Comparison of ENCODE assay signal across 9 cellular contexts in genomic region chr17:27407916-27408846, GRCh38. TPM values are rescaled to one million over a fixed set of nuclear protein-coding genes. Genes with fewer than 3 reads are reported as not detected.
DNase-seq lines count a peak whose midpoint lies in the region; ATAC-seq, FAIRE-seq and TF ChIP-seq lines count a peak whose summit lies in the region.
"Had no signal": no experiment of that assay in that cellular context is flagged by ENCODE, and none has a peak within 500 bp of the region (broad histone marks: within the 10 kb centered on the region; RNA-seq: fewer than 3 reads in every experiment).

No MANE protein-coding gene starts in this region.

- POLR2A ChIA-PET in endothelial cell of umbilical vein (lab: Charles Lee), result no interaction called here

- H3K27ac ChIP-seq in endothelial cell of umbilical vein (ENCODE audit: insufficient read depth, low read depth, low read length), result no peak overlapping the region
- H3K27ac ChIP-seq in neural progenitor cell, result no peak overlapping the region

- H3K27me3 ChIP-seq in endothelial cell of umbilical vein (ENCODE audit: control insufficient read depth in 2 of 2, insufficient read depth in 2 of 2, low read length in 2 of 2) (no peaks in the 10 kb centered on the region), neural progenitor cell (no peaks in the 10 kb centered on the region)

- H3K9ac ChIP-seq in endothelial cell of umbilical vein (replicated peaks; ENCODE audit: extremely low read depth, insufficient read depth, low read length), result no peak overlapping the region
- no peak overlapping the region for H3K9ac ChIP-seq in neural progenitor cell

- dilution Hi-C loops in endothelial cell of umbilical vein (cut with MboI; ENCODE audit: extremely low pct_ligation_motif_present, low sequenced_read_pairs), result no loop called here

- CTCF ChIA-PET in endothelial cell of umbilical vein (lab: Charles Lee), result interaction anchor here (1.0 to 1.8 kb wide), 8 partner anchors 9 to 191 kb away, joined by 3 to 7 read pairs (median 4); partner anchors contain the start of gene KSR1

- BruUV-seq in endothelial cell of umbilical vein (replicated peaks; lab: Mats Ljungman, UMichigan), result no TSS peak

- H3K4me1 Mint-ChIP-seq in neural progenitor cell, result peaks cover 12% of the 10 kb centered on the region

- no peaks in the 10 kb centered on the region for H3K36me3 ChIP-seq in endothelial cell of umbilical vein (ENCODE audit: control insufficient read depth in 2 of 2, extremely low read depth in 1 of 2, insufficient read depth in 2 of 2, low read length in 2 of 2)
- no peaks in the 10 kb centered on the region for H3K36me3 ChIP-seq in neural progenitor cell

- no peak for ATAC-seq in HG02973 (IDR thresholded peaks at IDR 0.05; ENCODE audit: unreplicated experiment)

- no peaks in the 10 kb centered on the region for H3K9me3 Mint-ChIP-seq in neural progenitor cell

- H3K4me3 ChIP-seq in AG10803 (ENCODE audit: low read length), result no peak overlapping the region
- H3K4me3 ChIP-seq in endothelial cell of umbilical vein (replicated peaks in 1 of 3; ENCODE audit: insufficient read depth in 1 of 3, low read depth in 1 of 3, low read length in 3 of 3), result no peak overlapping the region
- no peak overlapping the region for H3K4me3 ChIP-seq in neural progenitor cell

- no peak overlapping the region for H3K4me3 Mint-ChIP-seq in neural progenitor cell

- H3K36me3 Mint-ChIP-seq in neural progenitor cell, result no peaks in the 10 kb centered on the region

- H3K9me3 ChIP-seq in endothelial cell of umbilical vein (replicated peaks; ENCODE audit: control insufficient read depth, insufficient read depth, low read length) (no peaks in the 10 kb centered on the region), neural progenitor cell (ENCODE audit: low read depth) (no peaks in the 10 kb centered on the region)

- no peak overlapping the region for H3K4me2 ChIP-seq in endothelial cell of umbilical vein (ENCODE audit: insufficient read depth, low read length)
- no peak overlapping the region for H3K4me2 ChIP-seq in neural progenitor cell

- H3K27me3 Mint-ChIP-seq in neural progenitor cell (ENCODE audit: insufficient read depth, low read depth), result peaks cover 2% of the 10 kb centered on the region

- peak overlapping the region; percentile 49 for H3K27ac Mint-ChIP-seq in neural progenitor cell

- H2AFZ ChIP-seq in endothelial cell of umbilical vein (ENCODE audit: low read depth, low read length) (no peak overlapping the region), neural progenitor cell (replicated peaks) (no peak overlapping the region)

- H3K4me1 ChIP-seq in endothelial cell of umbilical vein (ENCODE audit: control insufficient read depth, extremely low read depth, insufficient read depth, low read length) (peaks cover 5% of the 10 kb centered on the region), neural progenitor cell (no peaks in the 10 kb centered on the region)

- H3F3A ChIP-seq in neural progenitor cell (ENCODE audit: low read depth), result no peaks in the 10 kb centered on the region

- H3K9me1 ChIP-seq in endothelial cell of umbilical vein (replicated peaks; ENCODE audit: control insufficient read depth, extremely low read depth, insufficient read depth, low read length), result no peaks in the 10 kb centered on the region

- no peaks in the 10 kb centered on the region for H3K79me2 ChIP-seq in endothelial cell of umbilical vein (ENCODE audit: control insufficient read depth, insufficient read depth, low read length)
- no peaks in the 10 kb centered on the region for H3K79me2 ChIP-seq in neural progenitor cell (ENCODE audit: low read depth)

- H4K20me1 ChIP-seq in endothelial cell of umbilical vein (replicated peaks; ENCODE audit: control insufficient read depth, extremely low read depth, insufficient read depth, low read length) (no peaks in the 10 kb centered on the region), neural progenitor cell (ENCODE audit: low read depth) (no peaks in the 10 kb centered on the region)

- peak; percentile 76 for DNase-seq in AG10803 (ENCODE audit: low read depth)
- peak; percentile 16 for DNase-seq in LoVo (ENCODE audit: low spot score)
- DNase-seq in endothelial cell of umbilical vein (ENCODE audit: low read depth, low spot score), result peak; percentile 12
- peak; percentile 37 for DNase-seq in neural progenitor cell (ENCODE audit: low spot score)
- DNase-seq in NCI-H1417 treated with DMSO at 0.1 percent for 48 hours (lab: John Stamatoyannopoulos, UW), result no peak
- DNase-seq in NCI-H510A treated with DMSO at 0.1 percent for 48 hours (lab: John Stamatoyannopoulos, UW), result no peak
- DNase-seq in middle frontal gyrus (ENCODE audit: extremely low spot score, low spot score), result no peak
- DNase-seq: NCI-H446 had no signal

- peak; percentile 31 for FAIRE-seq in endothelial cell of umbilical vein (lab: Jason Lieb, UNC)

- TF ChIP-seq POLR2A in endothelial cell of umbilical vein (IDR thresholded peaks at IDR 0.05; ENCODE audit: low read depth, low read length), result no peak

- TF ChIP-seq CTCF in AG10803 (conservative IDR thresholded peaks at IDR 0.05; ENCODE audit: low read length), result no peak; the same call in 1 of the 2 replicates
- no peak for TF ChIP-seq CTCF in endothelial cell of umbilical vein (IDR thresholded peaks at IDR 0.05; ENCODE audit: extremely low read depth in 1 of 2, insufficient read depth in 1 of 2, low read depth in 1 of 2, low read length in 2 of 2)
- TF ChIP-seq CTCF in neural progenitor cell (IDR thresholded peaks at IDR 0.05), result no peak

- intact Hi-C loops in endothelial cell of umbilical vein (cut with micrococcal nuclease), result loop anchor here (2.0 kb wide), 1 partner anchor 19 kb away; no protein-coding TSS in a partner anchor

TF ChIP-seq in endothelial cell of umbilical vein, 7 proteins besides CTCF, POLR2A, EP300 and RAD21:
- no peak for TF ChIP-seq EZH2 (IDR thresholded peaks at IDR 0.05; ENCODE audit: borderline replicate concordance, low read depth, low read length, severe bottlenecking)
- TF ChIP-seq JUN (IDR thresholded peaks at IDR 0.05; ENCODE audit: borderline replicate concordance, insufficient read depth, insufficient read length, low read depth), result no peak
- no peak for TF ChIP-seq FOS (IDR thresholded peaks at IDR 0.05; ENCODE audit: borderline replicate concordance, insufficient read depth, low read length)
- no peak for TF ChIP-seq MAX (IDR thresholded peaks at IDR 0.05; ENCODE audit: insufficient read depth, insufficient read length)
- no peak for TF ChIP-seq MYC (IDR thresholded peaks at IDR 0.05; ENCODE audit: low read depth, low read length)
- TF ChIP-seq POLR2AphosphoS5 (IDR thresholded peaks at IDR 0.05; ENCODE audit: insufficient read depth, low read depth, low read length), result no peak
- no peak for TF ChIP-seq GATA2 (IDR thresholded peaks at IDR 0.05; ENCODE audit: insufficient read depth, insufficient read length, low read depth, low read length)

RNA-seq across cellular contexts. Expression of gene KSR1, which starts 48.1 kb away (rescaled TPM):
- total RNA-seq in endothelial cell of umbilical vein (55.6 and 80.2 TPM in 2 replicates), neural progenitor cell (ENCODE audit: low replicate concordance) (16.4 and 19.2 TPM in 2 replicates)
- polyA plus RNA-seq in endothelial cell of umbilical vein, result 31.5 and 35.4 TPM in 2 replicates
- polyA plus RNA-seq in endothelial cell of umbilical vein (2011; cell fraction: cytosol; rRNA removed), result 27.3 and 30.1 TPM in 2 replicates
- 186 and 212 TPM in 2 replicates for polyA plus RNA-seq in endothelial cell of umbilical vein (2011; cell fraction: nucleus; rRNA removed)
- 53.9 and 70.0 TPM in 2 replicates for polyA plus RNA-seq in endothelial cell of umbilical vein (2012)
- polyA minus RNA-seq in endothelial cell of umbilical vein, result 78.7 and 82.4 TPM in 2 replicates
- polyA minus RNA-seq in endothelial cell of umbilical vein (2011; cell fraction: cytosol; rRNA and poly(A)+ RNA removed), result 11.1 TPM
- 102 and 106 TPM in 2 replicates for polyA minus RNA-seq in endothelial cell of umbilical vein (2011; cell fraction: nucleus; rRNA and poly(A)+ RNA removed)

Comparison
In these comparisons a context has a peak if more than half of its experiments do, and no peak if none do; other contexts are left out.
1. DNase-seq: peak in AG10803 (single experiment), LoVo (single experiment), endothelial cell of umbilical vein (single experiment) and neural progenitor cell (single experiment); none in NCI-H1417 treated with DMSO at 0.1 percent for 48 hours (single experiment), NCI-H510A treated with DMSO at 0.1 percent for 48 hours (single experiment) and middle frontal gyrus (single experiment).